In genomic region chr5:83540105-83540504, GRCh38 we compare ENCODE assay signal across 25 cellular contexts.
A peak's percentile ranks its signal among the peaks of the same experiment; 100 is the strongest.
DNase-seq lines count a peak whose midpoint lies in the region; ATAC-seq and TF ChIP-seq lines count a peak whose summit lies in the region.
"Had no signal": no experiment of that assay in that cellular context is flagged by ENCODE, and none has a peak within 500 bp of the region (broad histone marks: within the 10 kb centered on the region; RNA-seq: fewer than 3 reads in every experiment).

No MANE protein-coding gene starts in this region.

- no peaks in the 10 kb centered on the region for H3K9me3 Mint-ChIP-seq in dendritic cell treated with granulocyte-macrophage colony-stimulating factor and Interleukin-4, amounts not matched to agents 40 ng/mL and 50 ng/mL, for 4 days

- peaks cover 2% of the 10 kb centered on the region for H3K79me2 ChIP-seq in mesendoderm (ENCODE audit: control insufficient read depth, insufficient read depth, low read length)

- H3K9ac ChIP-seq in mesendoderm (ENCODE audit: low read length), result no peak overlapping the region
- H3K9ac ChIP-seq: BLaER1 had no signal

- intact Hi-C loops in heart left ventricle (cut with DNase I) (no loop called here), left cardiac atrium (cut with DNase I) (no loop called here)
- intact Hi-C loops in dendritic cell treated with granulocyte-macrophage colony-stimulating factor and Interleukin-4, amounts not matched to agents 40 ng/mL and 50 ng/mL, for 4 days (cut with micrococcal nuclease), result no loop called here

- peaks cover 4% of the 10 kb centered on the region for H3K79me1 ChIP-seq in mesendoderm (ENCODE audit: low read length)

- H3K56ac ChIP-seq in mesendoderm (ENCODE audit: low read length), result no peak overlapping the region

- H3K27me3 ChIP-seq in heart left ventricle, result no peaks in the 10 kb centered on the region
- no peaks in the 10 kb centered on the region for H3K27me3 ChIP-seq in right atrium auricular region
- H3K27me3 ChIP-seq in mesendoderm (ENCODE audit: insufficient read depth, low read length, poor library complexity), result no peaks in the 10 kb centered on the region
- H3K27me3 ChIP-seq: BLaER1, SJCRH30 had no signal

- H3K23ac ChIP-seq in mesendoderm (ENCODE audit: low read length), result no peak overlapping the region

- no peak overlapping the region for H3K18ac ChIP-seq in mesendoderm (ENCODE audit: low read length)

- no peak overlapping the region for H3K4me3 Mint-ChIP-seq in dendritic cell treated with granulocyte-macrophage colony-stimulating factor and Interleukin-4, amounts not matched to agents 40 ng/mL and 50 ng/mL, for 4 days

- no peak overlapping the region for H4K8ac ChIP-seq in mesendoderm (ENCODE audit: low read depth, low read length)

- H3K4me2 ChIP-seq in mesendoderm (ENCODE audit: low read length), result no peak overlapping the region
- H3K4me2 ChIP-seq: BLaER1 had no signal

- no peak overlapping the region for H2BK120ac ChIP-seq in mesendoderm (ENCODE audit: low read depth, low read length)

- H3K36me3 ChIP-seq in heart left ventricle (peaks cover 0 to 8% (median 0%) of the 10 kb centered on the region in 9 donors), right atrium auricular region (peaks cover 4% of the 10 kb centered on the region), mesendoderm (ENCODE audit: control insufficient read depth, insufficient read depth, low read length) (peaks cover 2% of the 10 kb centered on the region)
- H3K36me3 ChIP-seq: BLaER1 had no signal

- peaks cover 11% of the 10 kb centered on the region for H3K36me3 Mint-ChIP-seq in dendritic cell treated with granulocyte-macrophage colony-stimulating factor and Interleukin-4, amounts not matched to agents 40 ng/mL and 50 ng/mL, for 4 days (ENCODE audit: low read depth)
- H3K36me3 Mint-ChIP-seq: CD4-positive, alpha-beta memory T cell had no signal

- no peak for TF ChIP-seq POLR2A in heart left ventricle (IDR thresholded peaks at IDR 0.05)

- H3K4me1 ChIP-seq in heart left ventricle (peaks cover 0 to 18% (median 0%) of the 10 kb centered on the region in 12 donors), right atrium auricular region (no peaks in the 10 kb centered on the region), mesendoderm (ENCODE audit: control insufficient read depth, low read depth, low read length) (no peaks in the 10 kb centered on the region)
- H3K4me1 ChIP-seq: BLaER1, Caco-2, SJCRH30 had no signal

- H4K5ac ChIP-seq in mesendoderm (ENCODE audit: low read length), result no peak overlapping the region

- no peak overlapping the region for H3K4ac ChIP-seq in mesendoderm (ENCODE audit: low read depth, low read length)

- peak overlapping the region in 3 of 12 donors; percentile 17 to 78 (median 35) for H3K27ac ChIP-seq in heart left ventricle
- peak overlapping the region in 1 of 2 donors; percentile 15 for H3K27ac ChIP-seq in right atrium auricular region
- no peak overlapping the region for H3K27ac ChIP-seq in mesendoderm (ENCODE audit: low read depth, low read length)
- H3K27ac ChIP-seq: BLaER1, SJCRH30 had no signal

- peak overlapping the region; percentile 90 for H3K27ac Mint-ChIP-seq in dendritic cell treated with granulocyte-macrophage colony-stimulating factor and Interleukin-4, amounts not matched to agents 40 ng/mL and 50 ng/mL, for 4 days
- H3K27ac Mint-ChIP-seq: CD4-positive, alpha-beta memory T cell had no signal

- DNase-seq in heart left ventricle (peak in 1 of 5 donors; percentile 19), right atrium auricular region (ENCODE audit: low spot score) (no peak), left cardiac atrium (no peak), mesendoderm (no peak), HuH-7 (ENCODE audit: low spot score) (no peak), NCI-H2029 (lab: John Stamatoyannopoulos, UW) (no peak)
- DNase-seq: Caco-2; CD4-positive, alpha-beta memory T cell; DMS 273 treated with DMSO at 0.1 percent for 48 hours; DMS79 treated with DMSO at 0.1 percent for 48 hours; GOT3; IMR-90; MV-4-11; NCI-H1105 treated with DMSO at 0.1 percent for 48 hours; NCI-H1694; NCI-H2081 treated with DMSO at 0.1 percent for 48 hours; NCI-H2171 treated with DMSO at 0.1 percent for 48 hours; NCI-H524 treated with DMSO at 0.1 percent for 48 hours; NCI-H82; SJCRH30 had no signal

- H2AK5ac ChIP-seq in mesendoderm (ENCODE audit: low read length), result no peak overlapping the region

- WGBS in heart left ventricle, 4 donors, result 79 to 89% (median 86%) methylated on average over 2 of the region's 2 CpGs
- no CpG with 5 or more reads among the region's 2 CpGs for WGBS in mesendoderm (ENCODE audit: extremely low coverage, insufficient coverage, low lambda C conversion rate)

- peak in 3 of 4 donors; percentile 63 to 75 (median 65) for ATAC-seq in heart left ventricle
- ATAC-seq in left cardiac atrium, result peak; percentile 47 to 52
- ATAC-seq: HCT116, Panc1 had no signal

- no peaks in the 10 kb centered on the region for H3K9me3 ChIP-seq in heart left ventricle
- H3K9me3 ChIP-seq in right atrium auricular region, result no peaks in the 10 kb centered on the region
- H3K9me3 ChIP-seq: BLaER1, Caco-2, SJCRH30 had no signal

- TF ChIP-seq CTCF in heart left ventricle (IDR thresholded peaks at IDR 0.05), result no peak
- no peak for TF ChIP-seq CTCF in right atrium auricular region (IDR thresholded peaks at IDR 0.05)

- H2BK5ac ChIP-seq in mesendoderm (ENCODE audit: low read length), result no peak overlapping the region

- H3K4me3 ChIP-seq in heart left ventricle, result no peak overlapping the region
- H3K4me3 ChIP-seq in right atrium auricular region, result no peak overlapping the region
- H3K4me3 ChIP-seq in mesendoderm (ENCODE audit: low read length), result no peak overlapping the region
- H3K4me3 ChIP-seq: BLaER1, GM12878, SJCRH30 had no signal

- H2BK15ac ChIP-seq in mesendoderm (replicated peaks; ENCODE audit: low read depth), result no peak overlapping the region

- no peaks in the 10 kb centered on the region for H3K27me3 Mint-ChIP-seq in dendritic cell treated with granulocyte-macrophage colony-stimulating factor and Interleukin-4, amounts not matched to agents 40 ng/mL and 50 ng/mL, for 4 days

- H3K4me1 Mint-ChIP-seq in dendritic cell treated with granulocyte-macrophage colony-stimulating factor and Interleukin-4, amounts not matched to agents 40 ng/mL and 50 ng/mL, for 4 days (ENCODE audit: low read depth), result peaks cover 42% of the 10 kb centered on the region
